In genomic region chr9:92964981-92965758, GRCh38 we compare ENCODE assay signal across 8 cellular contexts. TPM values are rescaled to one million over a fixed set of nuclear protein-coding genes. Genes with fewer than 3 reads are reported as not detected.
DNase-seq lines count a peak whose midpoint lies in the region; ATAC-seq, FAIRE-seq and TF ChIP-seq lines count a peak whose summit lies in the region.

No MANE protein-coding gene starts in this region.

- ATAC-seq in naive thymus-derived CD8-positive, alpha-beta T cell: peak in 1 of 2 donors; percentile 0

- H3K9me3 Mint-ChIP-seq in IgD-negative memory B cell: peaks cover 0 to 2% (median 0%) of the 10 kb centered on the region in 3 donors
- no peaks in the 10 kb centered on the region for H3K9me3 Mint-ChIP-seq in activated naive CD4-positive, alpha-beta T cell treated with anti-CD3 and anti-CD28 coated beads, Interleukin-2, amount 50 U/mL, for 24 hours
- peaks cover 0 to 4% (median 0%) of the 10 kb centered on the region in 9 donors for H3K9me3 Mint-ChIP-seq in naive thymus-derived CD8-positive, alpha-beta T cell

- POLR2A ChIA-PET in naive thymus-derived CD8-positive, alpha-beta T cell (lab: Charles Lee): interaction anchor here (0.6 to 11.9 kb wide), 29 partner anchors 13 to 601 kb away, joined by 3 to 261 read pairs (median 5); partner anchors contain the start of genes CARD19, FGD3, IPPK and NINJ1

- H3K4me1 Mint-ChIP-seq in IgD-negative memory B cell: peaks cover 23 to 50% (median 38%) of the 10 kb centered on the region in 3 donors
- peaks cover 73% of the 10 kb centered on the region for H3K4me1 Mint-ChIP-seq in activated naive CD4-positive, alpha-beta T cell treated with anti-CD3 and anti-CD28 coated beads, Interleukin-2, amount 50 U/mL, for 24 hours
- peaks cover 29 to 89% (median 63%) of the 10 kb centered on the region in 4 donors for H3K4me1 Mint-ChIP-seq in naive thymus-derived CD8-positive, alpha-beta T cell

- no peaks in the 10 kb centered on the region for H3K27me3 Mint-ChIP-seq in IgD-negative memory B cell
- no peaks in the 10 kb centered on the region for H3K27me3 Mint-ChIP-seq in activated naive CD4-positive, alpha-beta T cell treated with anti-CD3 and anti-CD28 coated beads, Interleukin-2, amount 50 U/mL, for 24 hours
- H3K27me3 Mint-ChIP-seq in naive thymus-derived CD8-positive, alpha-beta T cell: no peaks in the 10 kb centered on the region

- H3K27ac Mint-ChIP-seq in IgD-negative memory B cell: peak overlapping the region; percentile 80 to 99 (median 91)
- peak overlapping the region; percentile 100 for H3K27ac Mint-ChIP-seq in activated naive CD4-positive, alpha-beta T cell treated with anti-CD3 and anti-CD28 coated beads, Interleukin-2, amount 50 U/mL, for 24 hours
- peak overlapping the region; percentile 91 to 100 (median 98) for H3K27ac Mint-ChIP-seq in naive thymus-derived CD8-positive, alpha-beta T cell

- H3K36me3 Mint-ChIP-seq in IgD-negative memory B cell: no peaks in the 10 kb centered on the region
- peaks cover 4% of the 10 kb centered on the region for H3K36me3 Mint-ChIP-seq in activated naive CD4-positive, alpha-beta T cell treated with anti-CD3 and anti-CD28 coated beads, Interleukin-2, amount 50 U/mL, for 24 hours
- H3K36me3 Mint-ChIP-seq in naive thymus-derived CD8-positive, alpha-beta T cell: peaks cover 5 to 31% (median 21%) of the 10 kb centered on the region in 3 donors

- peak overlapping the region; percentile 91 to 100 (median 98) for H3K4me3 Mint-ChIP-seq in IgD-negative memory B cell
- H3K4me3 Mint-ChIP-seq in activated naive CD4-positive, alpha-beta T cell treated with anti-CD3 and anti-CD28 coated beads, Interleukin-2, amount 50 U/mL, for 24 hours: peak overlapping the region; percentile 94
- peak overlapping the region; percentile 86 to 97 (median 92) for H3K4me3 Mint-ChIP-seq in naive thymus-derived CD8-positive, alpha-beta T cell

- TF ChIP-seq POLR2A in H54 (IDR thresholded peaks at IDR 0.05; ENCODE audit: low read depth, low read length): no peak

- no peak for FAIRE-seq in H54 (lab: Jason Lieb, UNC)

- DNase-seq in GF-D8 (lab: John Stamatoyannopoulos, UW): peak; percentile 33
- DNase-seq in naive thymus-derived CD8-positive, alpha-beta T cell: peak in 2 of 10 donors; percentile 36 to 52
- DNase-seq in glomerular visceral epithelial cell (ENCODE audit: extremely low spot score): no peak
- no peak for DNase-seq in NCI-H146 treated with DMSO at 0.1 percent for 48 hours (lab: John Stamatoyannopoulos, UW; ENCODE audit: unreplicated experiment)
- no peak for DNase-seq in H54 (ENCODE audit: insufficient read length, low spot score)
- no peak for DNase-seq in epidermal melanocyte (ENCODE audit: insufficient read length, low spot score)

RNA-seq across cellular contexts. Expression of gene FGD3, which starts 17.8 kb away (rescaled TPM):
- 86.1 TPM for polyA plus RNA-seq in IgD-negative memory B cell
- 100 to 1,000 TPM; 329 to 330 TPM for total RNA-seq in naive thymus-derived CD8-positive, alpha-beta T cell
- 100 to 1,000 TPM in 2 of 3 donors, 10 to 100 TPM in 1; 64.2 to 161 (median 103) TPM for polyA plus RNA-seq in naive thymus-derived CD8-positive, alpha-beta T cell
